ENCODE assay signal across 8 cellular contexts in genomic region chrX:153539171-153539978, GRCh38. TPM values are rescaled to one million over a fixed set of nuclear protein-coding genes. Genes with fewer than 3 reads are reported as not detected.
A peak's percentile ranks its signal among the peaks of the same experiment; 100 is the strongest.
DNase-seq lines count a peak whose midpoint lies in the region; ATAC-seq and TF ChIP-seq lines count a peak whose summit lies in the region.

No MANE protein-coding gene starts in this region.

- no peaks in the 10 kb centered on the region for H3F3A ChIP-seq in DOHH2 (ENCODE audit: control insufficient read depth, insufficient read depth)

- TF ChIP-seq POLR2A in right lobe of liver (IDR thresholded peaks at IDR 0.05) = no peak

- H3K27ac ChIP-seq in DOHH2 (ENCODE audit: low read depth, low read length) (no peak overlapping the region), coronary artery (no peak overlapping the region), right lobe of liver (no peak overlapping the region)

- H3K4me2 ChIP-seq in DOHH2 (ENCODE audit: low read length) = no peak overlapping the region

- intact Hi-C loops in right lobe of liver (cut with DNase I) = no loop called here

- no peaks in the 10 kb centered on the region for H4K20me1 ChIP-seq in DOHH2 (ENCODE audit: control insufficient read depth, insufficient read depth, low read depth, low read length)

- H3K9me3 ChIP-seq in DOHH2 (ENCODE audit: control insufficient read depth, insufficient read depth, low read length) (no peaks in the 10 kb centered on the region), right lobe of liver (no peaks in the 10 kb centered on the region)

- peak; percentile 81 for TF ChIP-seq CTCF in DOHH2 (IDR thresholded peaks at IDR 0.05; ENCODE audit: low read depth, low read length, poor library complexity, severe bottlenecking)
- TF ChIP-seq CTCF in coronary artery (IDR thresholded peaks at IDR 0.05) = peak; percentile 81
- peak; percentile 89 to 97 (median 96) for TF ChIP-seq CTCF in right lobe of liver (IDR thresholded peaks at IDR 0.05)

- peak; percentile 5 for DNase-seq in GOT3 (lab: John Stamatoyannopoulos, UW)
- peak; percentile 32 for DNase-seq in NCI-H1092 treated with DMSO at 0.1 percent for 48 hours (lab: John Stamatoyannopoulos, UW)
- DNase-seq in activated CD4-positive, alpha-beta T cell treated with anti-CD3 and anti-CD28 coated beads for 4 hours = peak; percentile 39 to 52
- DNase-seq in coronary artery (ENCODE audit: low spot score) = peak; percentile 79
- peak; percentile 71 to 84 (median 78) for DNase-seq in right lobe of liver
- DNase-seq in stimulated activated CD8-positive, alpha-beta memory T cell treated with anti-CD3 and anti-CD28 coated beads, Interleukin-12 subunit alpha, Interleukin-12 subunit beta, amount 100 ng/mL, for 1 hour (ENCODE audit: low read depth) = peak; percentile 16

- H3K79me2 ChIP-seq in DOHH2 (ENCODE audit: control insufficient read depth, low read length) = no peaks in the 10 kb centered on the region

- H3K36me3 ChIP-seq in DOHH2 (ENCODE audit: control insufficient read depth, low read length) = no peaks in the 10 kb centered on the region
- no peaks in the 10 kb centered on the region for H3K36me3 ChIP-seq in right lobe of liver

- H3K9me2 ChIP-seq in DOHH2 (replicated peaks; ENCODE audit: control insufficient read depth, low read length) = no peaks in the 10 kb centered on the region

- no peak overlapping the region for H3K4me3 ChIP-seq in DOHH2 (ENCODE audit: low read length)
- H3K4me3 ChIP-seq in coronary artery = no peak overlapping the region
- H3K4me3 ChIP-seq in right lobe of liver = no peak overlapping the region

- H3K4me1 ChIP-seq in DOHH2 (ENCODE audit: control insufficient read depth, low read length) (no peaks in the 10 kb centered on the region), right lobe of liver (no peaks in the 10 kb centered on the region)

- 53% methylated on average over 11 of the region's 31 CpGs for WGBS in right lobe of liver (ENCODE audit: insufficient coverage, low coverage, low lambda C conversion rate, missing lambda C conversion rate)

- H3K27me3 ChIP-seq in DOHH2 (ENCODE audit: control insufficient read depth, low read length) (no peaks in the 10 kb centered on the region), right lobe of liver (no peaks in the 10 kb centered on the region)

- ATAC-seq in right lobe of liver (peak; percentile 87 to 96 (median 93)), HG03460 (IDR thresholded peaks at IDR 0.05; ENCODE audit: unreplicated experiment) (no peak)

RNA-seq across cellular contexts. Expression of gene ATP2B3, which starts 21.9 kb away (rescaled TPM):
- under 1 TPM in 1 of 6 experiments, not detected in 5; 0.07 TPM for total RNA-seq in right lobe of liver

RNA-seq across cellular contexts. Expression of gene BGN, which starts 44.6 kb away (rescaled TPM):
- 100 to 1,000 TPM in 4 of 6 experiments, 10 to 100 TPM in 2; 57.0 to 161 (median 122) TPM for total RNA-seq in right lobe of liver

RNA-seq across cellular contexts. Expression of gene CCNQ, which starts 59.6 kb away (rescaled TPM):
- 10 to 100 TPM in 2 of 6 experiments, 1 to 10 TPM in 4; 5.6 to 14.0 (median 7.5) TPM for total RNA-seq in right lobe of liver

Comparison
In these comparisons a context has a peak if more than half of its experiments do, and no peak if none do; other contexts are left out.
1. DNase-seq: peak in every context shown above with its lines; median percentile 79 in coronary artery; 78 in right lobe of liver; 46 in activated CD4-positive, alpha-beta T cell treated with anti-CD3 and anti-CD28 coated beads for 4 hours; 32 in NCI-H1092 treated with DMSO at 0.1 percent for 48 hours; 16 in stimulated activated CD8-positive, alpha-beta memory T cell treated with anti-CD3 and anti-CD28 coated beads, Interleukin-12 subunit alpha, Interleukin-12 subunit beta, amount 100 ng/mL, for 1 hour; 5 in GOT3.